In genomic region chr2:5520352-5520996, GRCh38 we compare ENCODE assay signal across 3 cellular contexts.
A peak's percentile ranks its signal among the peaks of the same experiment; 100 is the strongest.
TF ChIP-seq lines count a peak whose summit lies in the region.

No MANE protein-coding gene starts in this region.

TF ChIP-seq in SK-N-SH treated with all-trans-retinoic acid at 6 μM for 48 hours, 23 proteins besides CTCF, POLR2A, EP300 and RAD21 (continued from another document):
- TF ChIP-seq PATZ1 (CRISPR knock-in tag; IDR thresholded peaks at IDR 0.05; ENCODE audit: borderline replicate concordance) (peak; percentile 22; the same call in 1 of the 2 replicates), ZNF70 (CRISPR knock-in tag; IDR thresholded peaks at IDR 0.05) (0 out of 2 replicates have a peak, but pooled peaks have one; percentile 7), TSHZ2 (CRISPR knock-in tag; IDR thresholded peaks at IDR 0.05) (no peak), ARNTL (CRISPR knock-in tag; IDR thresholded peaks at IDR 0.05; ENCODE audit: borderline replicate concordance, low read depth) (no peak), ZC3H10 (CRISPR knock-in tag; IDR thresholded peaks at IDR 0.05) (no peak), TCF4 (CRISPR knock-in tag; IDR thresholded peaks at IDR 0.05; ENCODE audit: borderline replicate concordance) (no peak), CSRNP3 (CRISPR knock-in tag; IDR thresholded peaks at IDR 0.05) (no peak)

TF ChIP-seq in SK-N-SH, 30 proteins besides CTCF, POLR2A, EP300 and RAD21:
- TF ChIP-seq REST (IDR thresholded peaks at IDR 0.05; ENCODE audit: low read depth, low read length) (no peak), USF2 (IDR thresholded peaks at IDR 0.05; ENCODE audit: borderline replicate concordance, low read depth, low read length) (no peak), TEAD4 (IDR thresholded peaks at IDR 0.05; ENCODE audit: borderline replicate concordance, insufficient read depth) (no peak), TCF12 (IDR thresholded peaks at IDR 0.05) (no peak), TAF1 (IDR thresholded peaks at IDR 0.05; ENCODE audit: borderline replicate concordance, low read depth, low read length) (no peak), NFIC (IDR thresholded peaks at IDR 0.05; ENCODE audit: borderline replicate concordance) (no peak)

TF ChIP-seq in H1, 55 proteins besides CTCF, POLR2A, EP300 and RAD21 (continued from another document):
- no peak for TF ChIP-seq ATF2 (IDR thresholded peaks at IDR 0.05; ENCODE audit: low read length)
